In the genomic region with DNA sequence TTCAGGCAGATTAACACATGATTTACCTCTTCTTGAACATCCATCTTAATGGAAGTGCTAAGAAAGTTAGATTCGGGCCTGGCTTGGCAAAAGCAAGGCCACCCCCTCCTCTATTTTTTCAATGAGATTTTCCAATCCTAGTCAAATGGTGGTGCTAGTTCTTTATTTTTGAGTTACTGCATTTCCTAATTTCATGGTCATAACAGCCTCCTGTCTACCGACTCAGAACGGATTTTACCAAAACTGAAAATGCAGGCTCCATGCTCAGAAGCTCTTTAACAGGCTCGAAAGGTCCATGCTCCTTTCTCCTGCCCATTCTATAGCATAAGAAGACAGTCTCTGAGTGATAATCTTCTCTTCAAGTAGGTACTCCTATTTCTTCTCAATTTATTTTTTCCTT, we compare ENCODE assay signal across 10 cellular contexts.
DNase-seq lines count a peak whose midpoint lies in the region; ATAC-seq, FAIRE-seq and TF ChIP-seq lines count a peak whose summit lies in the region.
"Had no signal": no experiment of that assay in that cellular context is flagged by ENCODE, and none has a peak within 500 bp of the region (broad histone marks: within the 10 kb centered on the region; RNA-seq: fewer than 3 reads in every experiment).

No MANE protein-coding gene starts in this region.

- CTCF ChIA-PET in activated naive CD4-positive, alpha-beta T cell treated with anti-CD3 and anti-CD28 coated beads for 36 hours (lab: Charles Lee) = interaction anchor here (0.6 to 3.5 kb wide), 29 partner anchors 8 to 581 kb away, joined by 3 to 18 read pairs (median 5); no protein-coding TSS in a partner anchor
- CTCF ChIA-PET in activated CD8-positive, alpha-beta T cell treated with anti-CD3 and anti-CD28 coated beads for 36 hours (lab: Charles Lee) = interaction anchor here (0.7 to 3.4 kb wide), 16 partner anchors 9 to 612 kb away, joined by 3 to 18 read pairs (median 4); no protein-coding TSS in a partner anchor

- H3K27ac Mint-ChIP-seq in activated naive CD4-positive, alpha-beta T cell treated with anti-CD3 and anti-CD28 coated beads for 36 hours = peak overlapping the region; percentile 87
- peak overlapping the region; percentile 69 for H3K27ac Mint-ChIP-seq in activated CD8-positive, alpha-beta T cell treated with anti-CD3 and anti-CD28 coated beads for 36 hours

- peak; percentile 34 for ATAC-seq in activated CD8-positive, alpha-beta T cell treated with anti-CD3 and anti-CD28 coated beads for 36 hours

- TF ChIP-seq CTCF in activated CD8-positive, alpha-beta T cell treated with anti-CD3 and anti-CD28 coated beads for 36 hours (IDR thresholded peaks at IDR 0.05) = no peak

- no peaks in the 10 kb centered on the region for H3K27me3 Mint-ChIP-seq in activated naive CD4-positive, alpha-beta T cell treated with anti-CD3 and anti-CD28 coated beads for 36 hours (ENCODE audit: low read depth)
- peaks cover 2% of the 10 kb centered on the region for H3K27me3 Mint-ChIP-seq in activated CD8-positive, alpha-beta T cell treated with anti-CD3 and anti-CD28 coated beads for 36 hours

- H3K27me3 ChIP-seq in small intestine (ENCODE audit: control insufficient read depth in 2 of 2, insufficient read depth in 2 of 2, low read length in 2 of 2) = no peaks in the 10 kb centered on the region

- no peaks in the 10 kb centered on the region for H3K36me3 Mint-ChIP-seq in activated naive CD4-positive, alpha-beta T cell treated with anti-CD3 and anti-CD28 coated beads for 36 hours (ENCODE audit: low read depth)
- H3K36me3 Mint-ChIP-seq in activated CD8-positive, alpha-beta T cell treated with anti-CD3 and anti-CD28 coated beads for 36 hours (ENCODE audit: low read depth) = no peaks in the 10 kb centered on the region

- intact Hi-C loops in activated naive CD4-positive, alpha-beta T cell treated with anti-CD3 and anti-CD28 coated beads for 36 hours (cut with micrococcal nuclease) = loop anchor here (1.0 to 5.0 kb wide), 8 partner anchors 75 to 648 kb away; a partner anchor contains a TSS
- intact Hi-C loops in activated CD8-positive, alpha-beta T cell treated with anti-CD3 and anti-CD28 coated beads for 36 hours (cut with micrococcal nuclease) = loop anchor here (10.0 kb wide), 1 partner anchor 434 kb away; no protein-coding TSS in a partner anchor

- H3K36me3 ChIP-seq in urinary bladder (ENCODE audit: insufficient read depth) = no peaks in the 10 kb centered on the region
- H3K36me3 ChIP-seq in small intestine (ENCODE audit: control insufficient read depth in 2 of 2, insufficient read depth in 2 of 2, low read length in 2 of 2) = no peaks in the 10 kb centered on the region

- no peaks in the 10 kb centered on the region for H3K9me3 ChIP-seq in small intestine (ENCODE audit: control insufficient read depth, low read depth)

- H3K9me3 Mint-ChIP-seq in activated naive CD4-positive, alpha-beta T cell treated with anti-CD3 and anti-CD28 coated beads for 36 hours = no peaks in the 10 kb centered on the region
- no peaks in the 10 kb centered on the region for H3K9me3 Mint-ChIP-seq in activated CD8-positive, alpha-beta T cell treated with anti-CD3 and anti-CD28 coated beads for 36 hours

- H3K4me1 ChIP-seq in urinary bladder (ENCODE audit: insufficient read depth) = no peaks in the 10 kb centered on the region
- H3K4me1 ChIP-seq in small intestine (ENCODE audit: control insufficient read depth in 2 of 2, insufficient read depth in 1 of 2, low read depth in 1 of 2, low read length in 1 of 2) = no peaks in the 10 kb centered on the region

- WGBS in urinary bladder = 40% methylated on average over 4 of the region's 4 CpGs
- 54 to 85% (median 70%) methylated on average over 4 of the region's 4 CpGs for WGBS in small intestine, 3 donors

- POLR2A ChIA-PET in activated CD8-positive, alpha-beta T cell treated with anti-CD3 and anti-CD28 coated beads for 36 hours (lab: Charles Lee) = interaction anchor here (0.6 to 2.0 kb wide), 3 partner anchors 9 to 399 kb away, joined by 3 to 11 read pairs (median 3); no protein-coding TSS in a partner anchor

- peak overlapping the region; percentile 67 for H3K4me3 Mint-ChIP-seq in activated naive CD4-positive, alpha-beta T cell treated with anti-CD3 and anti-CD28 coated beads for 36 hours
- peak overlapping the region; percentile 64 for H3K4me3 Mint-ChIP-seq in activated CD8-positive, alpha-beta T cell treated with anti-CD3 and anti-CD28 coated beads for 36 hours

- H3K4me3 ChIP-seq in urinary bladder (ENCODE audit: low read depth, low read length) (peak overlapping the region; percentile 11), small intestine (ENCODE audit: low read depth in 1 of 2, low read length in 2 of 2) (no peak overlapping the region)

- no peak for FAIRE-seq in small intestine (lab: Jason Lieb, UNC)

- peaks cover 19% of the 10 kb centered on the region for H3K4me1 Mint-ChIP-seq in activated naive CD4-positive, alpha-beta T cell treated with anti-CD3 and anti-CD28 coated beads for 36 hours (ENCODE audit: low read depth)
- peaks cover 22% of the 10 kb centered on the region for H3K4me1 Mint-ChIP-seq in activated CD8-positive, alpha-beta T cell treated with anti-CD3 and anti-CD28 coated beads for 36 hours (ENCODE audit: low read depth)

- DNase-seq in activated naive CD4-positive, alpha-beta T cell treated with anti-CD3 and anti-CD28 coated beads for 36 hours = peak; percentile 31
- DNase-seq in activated naive CD4-positive, alpha-beta T cell (lab: John Stamatoyannopoulos, UW) = no peak
- DNase-seq in activated CD8-positive, alpha-beta T cell treated with anti-CD3 and anti-CD28 coated beads for 36 hours = peak; percentile 9
- peak; percentile 9 for DNase-seq in left kidney (ENCODE audit: low read depth, low spot score)
- no peak for DNase-seq in occipital lobe (lab: John Stamatoyannopoulos, UW)
- no peak for DNase-seq in small intestine
- no peak for DNase-seq in OCI-M2 (lab: John Stamatoyannopoulos, UW; ENCODE audit: unreplicated experiment)
- DNase-seq: NCI-H187 had no signal

- H3K27ac ChIP-seq in urinary bladder (ENCODE audit: low read depth) = no peak overlapping the region
- peak overlapping the region in 1 of 2 donors; percentile 45 for H3K27ac ChIP-seq in small intestine (ENCODE audit: low read depth in 1 of 2, low read length in 1 of 2)
- H3K27ac ChIP-seq: epithelial cell of prostate had no signal

Comparison
In these comparisons a context has a peak if more than half of its experiments do, and no peak if none do; other contexts are left out.
1. DNase-seq: peak in activated naive CD4-positive, alpha-beta T cell treated with anti-CD3 and anti-CD28 coated beads for 36 hours (single experiment), activated CD8-positive, alpha-beta T cell treated with anti-CD3 and anti-CD28 coated beads for 36 hours (single experiment) and left kidney (single experiment); none in activated naive CD4-positive, alpha-beta T cell (0 of 4), occipital lobe (single experiment), small intestine (single experiment) and OCI-M2 (single experiment).